13 cellular contexts compared by ENCODE assay signal in the genomic region with DNA sequence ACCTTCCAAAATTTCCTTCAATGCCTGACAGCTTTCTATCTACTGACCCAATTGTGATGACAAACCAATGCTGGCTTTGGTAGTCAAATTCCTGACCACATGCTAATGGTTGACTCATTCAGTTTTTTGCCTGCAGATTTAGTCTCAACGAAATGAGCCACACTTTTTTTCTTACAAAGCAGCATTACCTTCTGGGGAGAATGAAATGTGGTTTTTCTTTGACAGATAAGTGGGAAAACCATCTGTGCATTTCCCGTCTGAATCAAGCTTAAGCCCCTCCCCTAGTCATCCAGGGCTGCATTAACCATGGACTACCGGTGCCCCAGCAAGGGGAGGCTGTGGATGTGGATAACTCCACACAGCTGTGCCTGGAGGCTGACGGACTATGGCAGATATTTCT.
DNase-seq lines count a peak whose midpoint lies in the region; ATAC-seq and TF ChIP-seq lines count a peak whose summit lies in the region.
"Had no signal": no experiment of that assay in that cellular context is flagged by ENCODE, and none has a peak within 500 bp of the region (broad histone marks: within the 10 kb centered on the region; RNA-seq: fewer than 3 reads in every experiment).

No MANE protein-coding gene starts in this region.

- H3K18ac ChIP-seq in mesenchymal stem cell (ENCODE audit: low read depth in 1 of 2, low read length in 2 of 2) = no peak overlapping the region

- H2AK5ac ChIP-seq in mesenchymal stem cell (ENCODE audit: low read length, severe bottlenecking) = no peak overlapping the region

- H3K9me3 ChIP-seq in mesenchymal stem cell (ENCODE audit: control insufficient read depth, low read length) (peaks cover 3% of the 10 kb centered on the region), MM.1S (replicated peaks; ENCODE audit: insufficient read depth, low read length) (no peaks in the 10 kb centered on the region)
- H3K9me3 ChIP-seq: stomach had no signal

- no peaks in the 10 kb centered on the region for H3K79me1 ChIP-seq in mesenchymal stem cell (replicated peaks; ENCODE audit: low read length, poor library complexity, severe bottlenecking)

- no peak overlapping the region for H2BK5ac ChIP-seq in mesenchymal stem cell (ENCODE audit: low read depth, low read length, poor library complexity, severe bottlenecking)

- H3K23ac ChIP-seq in mesenchymal stem cell (ENCODE audit: low read length in 2 of 2) = no peak overlapping the region

- DNase-seq in mesenchymal stem cell (peak; percentile 80), MM.1S (no peak), SIG-M5 treated with dmso at 0.1 percent for 504 hours (lab: John Stamatoyannopoulos, UW; ENCODE audit: unreplicated experiment) (no peak), occipital lobe (lab: John Stamatoyannopoulos, UW) (no peak)
- DNase-seq in stimulated activated naive CD8-positive, alpha-beta T cell treated with anti-CD3 and anti-CD28 coated beads, Interleukin-15, amount 100 ng/mL, for 72 hours = no peak
- DNase-seq: activated T-cell treated with anti-CD3 and anti-CD28 coated beads, Interleukin-2, amount 50 U/mL, for 48 hours; hypothalamus; retina; SHP77; stomach had no signal

- H3K9me3 Mint-ChIP-seq in stimulated activated naive CD8-positive, alpha-beta T cell treated with anti-CD3 and anti-CD28 coated beads, Interleukin-15, amount 100 ng/mL, for 72 hours = peaks cover 0 to 6% of the 10 kb centered on the region in 2 donors

- H3K14ac ChIP-seq in mesenchymal stem cell (ENCODE audit: low read length in 2 of 2) = no peak overlapping the region

- H3K4me3 Mint-ChIP-seq in stimulated activated naive CD8-positive, alpha-beta T cell treated with anti-CD3 and anti-CD28 coated beads, Interleukin-15, amount 100 ng/mL, for 72 hours = no peak overlapping the region

- no peaks in the 10 kb centered on the region for H3K36me3 ChIP-seq in mesenchymal stem cell (ENCODE audit: control insufficient read depth in 1 of 2, insufficient read depth in 2 of 2, low read depth in 1 of 2, low read length in 2 of 2)
- no peaks in the 10 kb centered on the region for H3K36me3 ChIP-seq in MM.1S (replicated peaks; ENCODE audit: insufficient read depth, low read length)
- H3K36me3 ChIP-seq: stomach had no signal

- H3K4me3 ChIP-seq in mesenchymal stem cell (ENCODE audit: insufficient read depth in 1 of 2, low read depth in 1 of 2, low read length in 2 of 2) (no peak overlapping the region), MM.1S (ENCODE audit: low read length) (no peak overlapping the region)
- H3K4me3 ChIP-seq: stomach had no signal

- no peak overlapping the region for H2BK12ac ChIP-seq in mesenchymal stem cell (ENCODE audit: low read length in 2 of 2)

- no peaks in the 10 kb centered on the region for H3K79me2 ChIP-seq in MM.1S (ENCODE audit: low read length)

- 2% methylated on average over 3 of the region's 4 CpGs for WGBS in mesenchymal stem cell

- H3F3A ChIP-seq in MM.1S (ENCODE audit: insufficient read depth, low read length) = no peaks in the 10 kb centered on the region

- H3K27me3 ChIP-seq in mesenchymal stem cell (ENCODE audit: control insufficient read depth in 1 of 2, insufficient read depth in 1 of 2, low read length in 2 of 2) (peaks cover 0 to 9% of the 10 kb centered on the region in 2 experiments), MM.1S (replicated peaks; ENCODE audit: insufficient read depth, low read length) (no peaks in the 10 kb centered on the region)

- H4K91ac ChIP-seq in mesenchymal stem cell (ENCODE audit: low read length) = no peak overlapping the region

- no peak overlapping the region for H2BK120ac ChIP-seq in mesenchymal stem cell (ENCODE audit: low read depth, low read length)

- H3K27me3 Mint-ChIP-seq in stimulated activated naive CD8-positive, alpha-beta T cell treated with anti-CD3 and anti-CD28 coated beads, Interleukin-15, amount 100 ng/mL, for 72 hours = no peaks in the 10 kb centered on the region

- H3K9me2 ChIP-seq in MM.1S (replicated peaks; ENCODE audit: insufficient read depth, low read length) = no peaks in the 10 kb centered on the region

- no peak overlapping the region for H3K27ac Mint-ChIP-seq in stimulated activated naive CD8-positive, alpha-beta T cell treated with anti-CD3 and anti-CD28 coated beads, Interleukin-15, amount 100 ng/mL, for 72 hours

- TF ChIP-seq CTCF in MM.1S (IDR thresholded peaks at IDR 0.05; ENCODE audit: low read length) = no peak

- no peak overlapping the region for H2BK15ac ChIP-seq in mesenchymal stem cell (ENCODE audit: low read depth, poor library complexity, severe bottlenecking)

- H3K27ac ChIP-seq in mesenchymal stem cell (ENCODE audit: low read length, poor library complexity, severe bottlenecking) (peak overlapping the region; percentile 71), MM.1S (ENCODE audit: low read length) (no peak overlapping the region)
- H3K27ac ChIP-seq: stomach had no signal

- peak; percentile 81 for ATAC-seq in GM18502 (IDR thresholded peaks at IDR 0.05; ENCODE audit: poor library complexity, unreplicated experiment)
- peak; percentile 71 for ATAC-seq in HG03139 (IDR thresholded peaks at IDR 0.05; ENCODE audit: unreplicated experiment)
- ATAC-seq in SK-N-SH treated with all-trans-retinoic acid at 6 μM for 48 hours = peak; percentile 87
- ATAC-seq in stimulated activated naive CD8-positive, alpha-beta T cell treated with anti-CD3 and anti-CD28 coated beads, Interleukin-15, amount 100 ng/mL, for 72 hours = no peak

- H2AFZ ChIP-seq in mesenchymal stem cell (ENCODE audit: low read depth, low read length) = no peak overlapping the region
- no peak overlapping the region for H2AFZ ChIP-seq in MM.1S (ENCODE audit: low read length)

- no peak overlapping the region for H3K4ac ChIP-seq in mesenchymal stem cell (ENCODE audit: low read depth in 1 of 2, low read length in 2 of 2)

- peak overlapping the region; percentile 31 for H3K9ac ChIP-seq in mesenchymal stem cell (ENCODE audit: low read length)
- no peak overlapping the region for H3K9ac ChIP-seq in MM.1S (ENCODE audit: low read length)

- H3K4me2 ChIP-seq in mesenchymal stem cell (ENCODE audit: low read length, poor library complexity, severe bottlenecking) (no peak overlapping the region), MM.1S (ENCODE audit: low read depth, low read length) (no peak overlapping the region)

- H3K4me1 ChIP-seq in mesenchymal stem cell (ENCODE audit: control insufficient read depth, insufficient read depth, low read depth, low read length) = peaks cover 2% of the 10 kb centered on the region
- no peaks in the 10 kb centered on the region for H3K4me1 ChIP-seq in MM.1S (ENCODE audit: low read length)

- H3K4me1 Mint-ChIP-seq in stimulated activated naive CD8-positive, alpha-beta T cell treated with anti-CD3 and anti-CD28 coated beads, Interleukin-15, amount 100 ng/mL, for 72 hours = no peaks in the 10 kb centered on the region

- no peaks in the 10 kb centered on the region for H4K20me1 ChIP-seq in MM.1S (ENCODE audit: insufficient read depth, low read length)

- H4K8ac ChIP-seq in mesenchymal stem cell (ENCODE audit: low read length) = no peak overlapping the region

TF ChIP-seq in SK-N-SH treated with all-trans-retinoic acid at 6 μM for 48 hours, 23 proteins besides CTCF, POLR2A, EP300 and RAD21:
- TF ChIP-seq, protein P1, sequence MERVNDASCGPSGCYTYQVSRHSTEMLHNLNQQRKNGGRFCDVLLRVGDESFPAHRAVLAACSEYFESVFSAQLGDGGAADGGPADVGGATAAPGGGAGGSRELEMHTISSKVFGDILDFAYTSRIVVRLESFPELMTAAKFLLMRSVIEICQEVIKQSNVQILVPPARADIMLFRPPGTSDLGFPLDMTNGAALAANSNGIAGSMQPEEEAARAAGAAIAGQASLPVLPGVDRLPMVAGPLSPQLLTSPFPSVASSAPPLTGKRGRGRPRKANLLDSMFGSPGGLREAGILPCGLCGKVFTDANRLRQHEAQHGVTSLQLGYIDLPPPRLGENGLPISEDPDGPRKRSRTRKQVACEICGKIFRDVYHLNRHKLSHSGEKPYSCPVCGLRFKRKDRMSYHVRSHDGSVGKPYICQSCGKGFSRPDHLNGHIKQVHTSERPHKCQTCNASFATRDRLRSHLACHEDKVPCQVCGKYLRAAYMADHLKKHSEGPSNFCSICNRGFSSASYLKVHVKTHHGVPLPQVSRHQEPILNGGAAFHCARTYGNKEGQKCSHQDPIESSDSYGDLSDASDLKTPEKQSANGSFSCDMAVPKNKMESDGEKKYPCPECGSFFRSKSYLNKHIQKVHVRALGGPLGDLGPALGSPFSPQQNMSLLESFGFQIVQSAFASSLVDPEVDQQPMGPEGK (CRISPR knock-in tag; IDR thresholded peaks at IDR 0.05; ENCODE audit: borderline replicate concordance) = peak; percentile 13; the same call in 1 of the 2 replicates
- no peak for TF ChIP-seq SNAI2 (CRISPR knock-in tag; IDR thresholded peaks at IDR 0.05)
- TF ChIP-seq ISL1 (CRISPR knock-in tag; IDR thresholded peaks at IDR 0.05) = peak; percentile 53
- peak; percentile 97 for TF ChIP-seq ZNF70 (CRISPR knock-in tag; IDR thresholded peaks at IDR 0.05)
- no peak for TF ChIP-seq ESRRG (CRISPR knock-in tag; IDR thresholded peaks at IDR 0.05)
TF ChIP-seq in SK-N-SH treated with all-trans-retinoic acid at 6 μM for 48 hours: peak in this region for 3.
